ENCODE assay signal across 35 cellular contexts in genomic region chr10:78441010-78441409, GRCh38.
"Had no signal": no experiment of that assay in that cellular context is flagged by ENCODE, and none has a peak within 500 bp of the region (broad histone marks: within the 10 kb centered on the region; RNA-seq: fewer than 3 reads in every experiment).

No MANE protein-coding gene starts in this region.

- H3K27ac ChIP-seq: KMS-11 had no signal

- H3K4me2 ChIP-seq: KMS-11 had no signal

- H3K36me3 ChIP-seq: MG63 had no signal

- H3K27me3 ChIP-seq: MG63 had no signal

- H3K4me3 ChIP-seq: MG63 had no signal

- DNase-seq: Karpas-422, Kasumi-1, KG1, MG63, MM.1S, MV-4-11, NCI-H1048, NCI-H1092, NCI-H1092 treated with DMSO at 0.1 percent for 48 hours, NCI-H1105, NCI-H1105 treated with DMSO at 0.1 percent for 48 hours, NCI-H1417, NCI-H1417 treated with DMSO at 0.1 percent for 48 hours, NCI-H1436, NCI-H1436 treated with DMSO at 0.1 percent for 48 hours, NCI-H146, NCI-H1694, NCI-H1694 treated with DMSO at 0.1 percent for 48 hours, NCI-H187, NCI-H187 treated with DMSO at 0.1 percent for 48 hours, NCI-H1930, NCI-H2029, NCI-H2029 treated with DMSO at 0.1 percent for 48 hours, NCI-H2081, NCI-H2081 treated with DMSO at 0.1 percent for 48 hours, NCI-H2107, NCI-H2171, NCI-H2171 treated with DMSO at 0.1 percent for 48 hours, NCI-H2227 treated with DMSO at 0.1 percent for 48 hours, NCI-H226, NCI-H345, NCI-H446, NCI-H446 treated with DMSO at 0.1 percent for 48 hours, NCI-H510A had no signal

- H3K9ac ChIP-seq: KMS-11 had no signal

- H3K9me3 ChIP-seq: MG63 had no signal
